Comparison of ENCODE assay signal across 13 cellular contexts in the genomic region with DNA sequence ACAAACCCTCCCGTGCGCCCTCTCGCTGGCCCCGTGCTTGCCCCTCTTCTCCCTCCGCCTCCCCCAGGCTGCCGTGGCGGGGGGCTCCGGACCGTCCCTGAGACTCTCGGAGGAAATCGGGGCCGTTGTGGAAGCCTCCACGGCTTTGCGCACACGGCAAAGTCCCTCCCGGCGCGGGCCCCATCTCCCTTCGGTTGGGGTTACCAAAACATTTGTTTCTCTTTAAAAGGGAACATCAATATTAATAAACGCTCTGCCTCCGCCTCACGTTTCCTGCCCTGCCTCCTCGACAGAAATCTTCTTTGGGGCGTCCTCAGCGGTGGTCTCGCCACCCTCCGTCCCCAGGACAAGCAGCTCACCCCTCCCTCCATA. TPM values are rescaled to one million over a fixed set of nuclear protein-coding genes. Genes with fewer than 3 reads are reported as not detected.
DNase-seq lines count a peak whose midpoint lies in the region; ATAC-seq, FAIRE-seq and TF ChIP-seq lines count a peak whose summit lies in the region.
"Had no signal": no experiment of that assay in that cellular context is flagged by ENCODE, and none has a peak within 500 bp of the region (broad histone marks: within the 10 kb centered on the region; RNA-seq: fewer than 3 reads in every experiment).

No MANE protein-coding gene starts in this region.

- no peak overlapping the region for H4K5ac ChIP-seq in H1 (ENCODE audit: insufficient read length, low read depth, low read length)

- H3K4me1 Mint-ChIP-seq in CD14-positive monocyte (peaks cover 66% of the 10 kb centered on the region), neural crest cell (peaks cover 79% of the 10 kb centered on the region)

- no peak overlapping the region for H3K56ac ChIP-seq in H1 (replicated peaks; ENCODE audit: insufficient read length, low read depth, low read length)

- H3K14ac ChIP-seq in H1 (ENCODE audit: insufficient read length): no peak overlapping the region

- peak overlapping the region; percentile 88 to 96 for H3K4me3 Mint-ChIP-seq in CD14-positive monocyte
- H3K4me3 Mint-ChIP-seq in neural crest cell: peak overlapping the region; percentile 87

- CTCF ChIA-PET in H1 (lab: Charles Lee; ENCODE audit: partially characterized antibody) (interaction anchor here (0.8 kb wide), 1 partner anchor 11 kb away, joined by 3 read pairs; no protein-coding TSS in a partner anchor), GM10248 (lab: Yijun Ruan, JAX) (no interaction called here)

- DNase-seq in CD14-positive monocyte (ENCODE audit: low spot score): no peak
- no peak for DNase-seq in H1 (ENCODE audit: low read depth in 1 of 2, low spot score in 2 of 2)
- no peak for DNase-seq in neural crest cell (ENCODE audit: low read depth, low spot score)
- DNase-seq in GM10248 (ENCODE audit: extremely low spot score): no peak
- DNase-seq in hypothalamus (lab: John Stamatoyannopoulos, UW): no peak
- no peak for DNase-seq in medulla oblongata (ENCODE audit: extremely low spot score)
- DNase-seq: anterior cingulate cortex; GDM1; KBM-7; NK-92 treated with Interleukin-12 subunit alpha and Interleukin-12 subunit beta, amount 100 ng/mL, for 24 hours; occipital lobe had no signal

- peak overlapping the region in 2 of 7 donors; percentile 72 to 79 for H3K27ac Mint-ChIP-seq in CD14-positive monocyte
- no peak overlapping the region for H3K27ac Mint-ChIP-seq in neural crest cell (ENCODE audit: unreplicated experiment)

- 0 out of 2 replicates have a peak overlapping the region, but pooled peaks have one; percentile 31 for H2BK15ac ChIP-seq in H1 (ENCODE audit: low read length)

- H3K27ac ChIP-seq in HUES64 (ENCODE audit: low read depth, low read length) (no peak overlapping the region), H1 (ENCODE audit: low read depth, low read length) (no peak overlapping the region)

- H3K9me3 Mint-ChIP-seq in CD14-positive monocyte (peaks cover 9 to 67% (median 55%) of the 10 kb centered on the region in 7 donors), neural crest cell (no peaks in the 10 kb centered on the region)

- H3K18ac ChIP-seq in H1 (ENCODE audit: extremely low read depth, low read length): no peak overlapping the region

- no peak overlapping the region for H3K23ac ChIP-seq in H1 (ENCODE audit: insufficient read length)

- TF ChIP-seq RAD21 in H1 (IDR thresholded peaks at IDR 0.05 in 1 of 2, conservative IDR thresholded peaks at IDR 0.05 in 1 of 2; ENCODE audit: low read depth in 2 of 2, low read length in 2 of 2): no peak

- ATAC-seq in GM18907 (IDR thresholded peaks at IDR 0.05; ENCODE audit: unreplicated experiment): no peak

- H2BK120ac ChIP-seq in H1 (replicated peaks; ENCODE audit: low read depth, low read length): no peak overlapping the region

- no peaks in the 10 kb centered on the region for H3K79me1 ChIP-seq in H1 (ENCODE audit: low read depth, low read length)

- H3K9me3 ChIP-seq in HUES64 (ENCODE audit: insufficient read depth, low read depth, low read length): no peaks in the 10 kb centered on the region
- no peaks in the 10 kb centered on the region for H3K9me3 ChIP-seq in H1 (ENCODE audit: insufficient read depth in 2 of 2, low read depth in 1 of 2, low read length in 1 of 2)

- no peak overlapping the region for H4K8ac ChIP-seq in H1 (ENCODE audit: extremely low read depth, insufficient read depth, low read length)

- no peak overlapping the region for H4K91ac ChIP-seq in H1 (replicated peaks; ENCODE audit: insufficient read length, low read length)

- H3K9ac ChIP-seq in HUES64 (ENCODE audit: low read depth, low read length): no peak overlapping the region
- H3K9ac ChIP-seq in H1 (replicated peaks in 1 of 4; ENCODE audit: extremely low read depth in 1 of 4, low read depth in 3 of 4, low read length in 3 of 4): no peak overlapping the region

- H3K36me3 ChIP-seq in HUES64 (ENCODE audit: insufficient read depth, low read length) (peaks cover 2% of the 10 kb centered on the region; the same call in 1 of the 2 replicates), H1 (ENCODE audit: control insufficient read depth in 2 of 4, insufficient read depth in 4 of 4, low read length in 3 of 4) (no peaks in the 10 kb centered on the region; a peak in 1 of 8 replicates)

- peaks cover 10 to 36% of the 10 kb centered on the region in 2 experiments for H4K20me1 ChIP-seq in H1 (replicated peaks in 1 of 2; ENCODE audit: control insufficient read depth in 1 of 2, insufficient read depth in 2 of 2, low read length in 2 of 2)

- peak overlapping the region; percentile 43 to 56; a peak in 3 of 4 replicates for H3K4me2 ChIP-seq in H1 (ENCODE audit: insufficient read depth in 1 of 2, low read depth in 2 of 2, low read length in 2 of 2)

- H3K36me3 Mint-ChIP-seq in CD14-positive monocyte (peaks cover 16 to 23% of the 10 kb centered on the region in 2 donors), neural crest cell (ENCODE audit: low read depth) (peaks cover 27% of the 10 kb centered on the region)

- H3K4me3 ChIP-seq in HUES64 (ENCODE audit: low read length) (peak overlapping the region; percentile 52; the same call in 1 of the 2 replicates), H1 (ENCODE audit: extremely low read depth in 1 of 4, insufficient read depth in 2 of 4, low read depth in 3 of 4, low read length in 4 of 4) (peak overlapping the region in 3 of 4 experiments; percentile 2 to 33 (median 6); a peak in 3 of 8 replicates)

- H2BK5ac ChIP-seq in H1 (ENCODE audit: low read depth, low read length): no peak overlapping the region

- TF ChIP-seq POLR2A in H1 (IDR thresholded peaks at IDR 0.05; ENCODE audit: control extremely low read depth in 1 of 2, low read depth in 2 of 2, low read length in 2 of 2): no peak

- no peaks in the 10 kb centered on the region for H3K79me2 ChIP-seq in H1 (ENCODE audit: control insufficient read depth in 1 of 2, insufficient read depth in 2 of 2, low read length in 2 of 2)

- peaks cover 9% of the 10 kb centered on the region; the same call in 1 of the 2 replicates for H3K23me2 ChIP-seq in H1 (ENCODE audit: low read depth, low read length)

- POLR2A ChIA-PET in H1 (lab: Charles Lee; ENCODE audit: partially characterized antibody) (no interaction called here), GM10248 (lab: Yijun Ruan, JAX) (no interaction called here)

- no peak overlapping the region for H2BK20ac ChIP-seq in H1 (ENCODE audit: low read length)

- peaks cover 99% of the 10 kb centered on the region for H3K27me3 ChIP-seq in HUES64 (ENCODE audit: insufficient read depth, low read length)
- peaks cover 83 to 98% (median 92%) of the 10 kb centered on the region in 4 experiments for H3K27me3 ChIP-seq in H1 (replicated peaks in 1 of 4; ENCODE audit: control insufficient read depth in 3 of 4, extremely low read depth in 1 of 4, insufficient read depth in 3 of 4, low read length in 3 of 4)

- H3K4ac ChIP-seq in H1 (replicated peaks; ENCODE audit: insufficient read length, low read depth, low read length): no peak overlapping the region

- H3K27me3 Mint-ChIP-seq in CD14-positive monocyte (ENCODE audit: low read depth in 3 of 3) (peaks cover 99 to 100% (median 99%) of the 10 kb centered on the region in 3 donors), neural crest cell (ENCODE audit: low read depth) (peaks cover 97% of the 10 kb centered on the region)

- no peak overlapping the region for H2AK5ac ChIP-seq in H1 (ENCODE audit: low read depth, low read length)

- 2% methylated on average over 27 of the region's 27 CpGs for WGBS in HUES64
- 3% methylated on average over 27 of the region's 27 CpGs; no CpG with 5 or more reads in 1 of the 2 experiments for WGBS in H1 (ENCODE audit: extremely low coverage in 1 of 2, insufficient coverage in 1 of 2, insufficient read length in 1 of 2, insufficient replicate concordance in 2 of 2, low coverage in 1 of 2, low lambda C conversion rate in 2 of 2, missing lambda C conversion rate in 1 of 2), 2 experiments

- no peak overlapping the region for H2AFZ ChIP-seq in H1 (ENCODE audit: low read length)

- FAIRE-seq in H1 (lab: Jason Lieb, UNC): no peak

- no peak overlapping the region for H2BK12ac ChIP-seq in H1 (ENCODE audit: low read depth, low read length)

- H3K4me1 ChIP-seq in HUES64 (ENCODE audit: insufficient read depth, low read length) (peaks cover 53% of the 10 kb centered on the region), H1 (replicated peaks in 1 of 4; ENCODE audit: control insufficient read depth in 3 of 4, insufficient read depth in 4 of 4, low read length in 3 of 4) (peaks cover 22 to 35% (median 28%) of the 10 kb centered on the region in 4 experiments)

- TF ChIP-seq EP300 in H1 (IDR thresholded peaks at IDR 0.05; ENCODE audit: borderline replicate concordance in 1 of 2, low read depth in 2 of 2, low read length in 2 of 2): no peak

- intact Hi-C loops in CD14-positive monocyte (cut with micrococcal nuclease): no loop called here

- no peak for TF ChIP-seq CTCF in CD14-positive monocyte (IDR thresholded peaks at IDR 0.05)
- no peak for TF ChIP-seq CTCF in H1 (IDR thresholded peaks at IDR 0.05; ENCODE audit: control extremely low read depth in 1 of 3, insufficient read depth in 1 of 3, low read depth in 1 of 3, low read length in 3 of 3)
- TF ChIP-seq CTCF in neural crest cell (conservative IDR thresholded peaks at IDR 0.05): no peak
- TF ChIP-seq CTCF in GM10248 (IDR thresholded peaks at IDR 0.05; ENCODE audit: control extremely low read depth, extremely low read depth, low read depth, missing control alignments): no peak

TF ChIP-seq in H1, 55 proteins besides CTCF, POLR2A, EP300 and RAD21:
- TF ChIP-seq RBBP5 (IDR thresholded peaks at IDR 0.05; ENCODE audit: borderline replicate concordance, low read depth, low read length) (no peak), CBX8 (IDR thresholded peaks at IDR 0.05; ENCODE audit: borderline replicate concordance, low read depth, low read length) (0 out of 2 replicates have a peak, but pooled peaks have one; percentile 68)

RNA-seq across cellular contexts. Expression of gene PAX3, which starts 3.8 kb away (rescaled TPM):
- polyA plus RNA-seq in CD14-positive monocyte (not detected), H1 (2011; rRNA removed) (0.33 and 0.35 TPM in 2 replicates)
- 5.0 TPM for polyA plus RNA-seq in HUES64 (2013, experiment 1 of 2)
- polyA plus RNA-seq in HUES64 (2013, experiment 2 of 2): 9.9 TPM
- total RNA-seq in H1 (2021; fragmentation: NEBNext Ultra II Directional; extraction: Animal tissue kit (Norgen Biotek cat#: 25700)): not detected in 2 replicates
- 0.13 TPM for polyA plus RNA-seq in H1 (2011; cell fraction: cytosol; rRNA removed)
- 1.0 TPM for polyA plus RNA-seq in H1 (2011; cell fraction: nucleus; rRNA removed)
- 0.18 to 0.59 TPM (median 0.23 TPM) in 4 replicates for polyA plus RNA-seq in H1 (2012, experiment 1 of 2)
- polyA plus RNA-seq in H1 (2012, experiment 2 of 2): 0.13 TPM
- not detected for polyA plus RNA-seq in H1 (2013, experiment 1 of 2)
- polyA plus RNA-seq in H1 (2013, experiment 2 of 2): not detected
- polyA minus RNA-seq in H1 (2011; rRNA and poly(A)+ RNA removed): 0.69 TPM in 1 of 2 replicates, not detected in the other
- polyA minus RNA-seq in H1 (2011; cell fraction: cytosol; rRNA and poly(A)+ RNA removed): not detected
- not detected for polyA minus RNA-seq in H1 (2011; cell fraction: nucleus; rRNA and poly(A)+ RNA removed)
- 52.1 and 52.2 TPM in 2 replicates for total RNA-seq in neural crest cell

Comparison
In these comparisons a context has a peak if more than half of its experiments do, and no peak if none do; other contexts are left out.
1. RNA of gene PAX3, which starts 3.8 kb away (total RNA-seq): 52.1 to 52.2 TPM in neural crest cell; not detected in H1; every median in the first group is over 10 times any median in the second.